In the genomic region with DNA sequence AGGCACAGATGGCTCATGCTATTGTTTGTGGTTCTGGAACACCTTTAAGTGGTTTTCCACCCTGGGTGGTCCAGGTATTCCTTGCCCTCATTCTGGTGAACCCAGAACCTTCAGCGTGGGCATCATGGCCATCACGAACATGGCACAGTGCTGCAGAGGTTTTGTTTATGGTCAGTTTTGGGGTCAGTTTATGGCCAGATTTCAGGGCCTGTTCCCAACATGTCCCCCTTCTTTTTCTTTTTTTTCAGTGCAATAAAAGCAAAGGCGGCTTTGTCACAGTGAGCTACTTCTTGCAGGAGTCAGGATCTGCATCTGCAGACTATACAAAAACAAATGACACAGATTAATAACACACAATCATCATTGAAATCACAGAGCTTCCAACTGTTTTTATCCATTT, we compare ENCODE assay signal across 22 cellular contexts.
"Had no signal": no experiment of that assay in that cellular context is flagged by ENCODE, and none has a peak within 500 bp of the region (broad histone marks: within the 10 kb centered on the region; RNA-seq: fewer than 3 reads in every experiment).

No MANE protein-coding gene starts in this region.

- DNase-seq: KBM-7, MV-4-11, NCI-H1048, NCI-H1105 treated with DMSO at 0.1 percent for 48 hours, NCI-H1417 treated with DMSO at 0.1 percent for 48 hours, NCI-H187, NCI-H2029, NCI-H2081 treated with DMSO at 0.1 percent for 48 hours, NCI-H2171, NCI-H226, NCI-H446, NCI-H510A, NCI-H524 treated with DMSO at 0.1 percent for 48 hours, NCI-H69, NCI-H774, PC-9, Peyer's patch, SHP77 treated with DMSO at 0.1 percent for 48 hours, SJCRH30 had no signal

- H3K4me2 ChIP-seq: PC-9 had no signal

- H3K36me3 ChIP-seq: Peyer's patch, SJCRH30 had no signal

- H3K4me1 ChIP-seq: Peyer's patch, SJCRH30 had no signal

- ATAC-seq: Right ventricle myocardium inferior, SK-N-SH treated with all-trans-retinoic acid at 6 μM for 48 hours had no signal

- H3K9me3 ChIP-seq: SJCRH30 had no signal

- H2AFZ ChIP-seq: PC-9 had no signal

- H3K27me3 ChIP-seq: Peyer's patch, SJCRH30 had no signal

- H3K4me3 ChIP-seq: PC-9, Peyer's patch, SJCRH30 had no signal

- H3K27ac ChIP-seq: HL-60, PC-9, Peyer's patch, SJCRH30 had no signal
